ENCODE assay signal across 9 cellular contexts in genomic region chr11:2400761-2401435, GRCh38. TPM values are rescaled to one million over a fixed set of nuclear protein-coding genes. Genes with fewer than 3 reads are reported as not detected.
DNase-seq lines count a peak whose midpoint lies in the region; ATAC-seq and TF ChIP-seq lines count a peak whose summit lies in the region.
"Had no signal": no experiment of that assay in that cellular context is flagged by ENCODE, and none has a peak within 500 bp of the region (broad histone marks: within the 10 kb centered on the region; RNA-seq: fewer than 3 reads in every experiment).

No MANE protein-coding gene starts in this region.

- no peak for TF ChIP-seq POLR2A in breast epithelium (IDR thresholded peaks at IDR 0.05)

- H3K27ac ChIP-seq in breast epithelium (peak overlapping the region; percentile 88 to 99), lung (ENCODE audit: low read depth in 1 of 2, low read length in 1 of 2) (peak overlapping the region; percentile 66 to 92)

- H3K27me3 ChIP-seq in breast epithelium (no peaks in the 10 kb centered on the region), lung (ENCODE audit: control insufficient read depth, insufficient read depth) (no peaks in the 10 kb centered on the region)

- DNase-seq in EH (ENCODE audit: low read depth) (peak; percentile 35), breast epithelium (ENCODE audit: low spot score in 2 of 2) (no peak), lung (ENCODE audit: low spot score) (no peak), NCI-H748 treated with DMSO at 0.1 percent for 48 hours (lab: John Stamatoyannopoulos, UW) (no peak), NCI-H526 treated with DMSO at 0.1 percent for 48 hours (lab: John Stamatoyannopoulos, UW) (no peak), AML-193 (lab: John Stamatoyannopoulos, UW) (no peak), NCI-H2029 (lab: John Stamatoyannopoulos, UW) (no peak)

- intact Hi-C loops in breast epithelium (cut with DNase I; ENCODE audit: low total_unique reads): no loop called here

- ATAC-seq in HG03439 (IDR thresholded peaks at IDR 0.05; ENCODE audit: unreplicated experiment) (peak; percentile 10), lung (ENCODE audit: insufficient read depth, low FRiP score) (peak; percentile 0)

- no peaks in the 10 kb centered on the region for H3K9me3 ChIP-seq in breast epithelium
- no peaks in the 10 kb centered on the region for H3K9me3 ChIP-seq in lung (ENCODE audit: control insufficient read depth in 2 of 2, insufficient read depth in 1 of 2, low read length in 1 of 2)

- no peak for TF ChIP-seq CTCF in breast epithelium (IDR thresholded peaks at IDR 0.05)
- TF ChIP-seq CTCF in lung (IDR thresholded peaks at IDR 0.05; ENCODE audit: control extremely low read depth, extremely low read depth): no peak

- H3K4me3 ChIP-seq in breast epithelium (peak overlapping the region; percentile 85 to 100 (median 100)), lung (peak overlapping the region; percentile 96)

- peaks cover 7 to 10% of the 10 kb centered on the region in 2 donors for H3K4me1 ChIP-seq in breast epithelium
- H3K4me1 ChIP-seq in lung (ENCODE audit: control insufficient read depth in 2 of 2, insufficient read depth in 2 of 2, low read length in 2 of 2): peaks cover 3 to 15% of the 10 kb centered on the region in 2 donors

- H3K36me3 ChIP-seq in breast epithelium (peaks cover 10% of the 10 kb centered on the region), lung (ENCODE audit: control insufficient read depth in 2 of 2, insufficient read depth in 2 of 2, low read length in 2 of 2) (peaks cover 10 to 49% of the 10 kb centered on the region in 2 donors)

- 0 to 1% methylated on average over 49 to 55 of the region's 55 CpGs for WGBS in lung, 2 donors

RNA-seq across cellular contexts. Expression of gene TSSC4, which starts 0.3 kb away (rescaled TPM):
- total RNA-seq in breast epithelium (10 to 100 TPM; 36.8 to 44.9 (median 37.2) TPM), lung (10 to 100 TPM; 25.1 to 56.5 TPM)
- polyA plus RNA-seq in lung: 10 to 100 TPM; 48.8 to 50.7 TPM

RNA-seq across cellular contexts. Expression of gene CD81, which starts 23.8 kb away (rescaled TPM):
- total RNA-seq in breast epithelium (100 to 1,000 TPM; 311 to 770 (median 330) TPM), lung (100 to 1,000 TPM; 605 to 708 TPM)
- polyA plus RNA-seq in lung: 100 to 1,000 TPM; 412 to 679 TPM

RNA-seq across cellular contexts. Expression of gene TRPM5, which starts 43.4 kb away (rescaled TPM):
- total RNA-seq in breast epithelium (not detected), lung (under 1 TPM; 0.18 to 0.20 TPM)
- under 1 TPM; 0.02 to 0.04 TPM for polyA plus RNA-seq in lung
- total RNA-seq: RPMI7951 had no signal

RNA-seq across cellular contexts. Expression of gene KCNQ1, which starts 43.9 kb away (rescaled TPM):
- total RNA-seq in breast epithelium (1 to 10 TPM; 3.6 to 6.2 (median 5.1) TPM), lung (10 to 100 TPM; 15.4 to 41.7 TPM)
- polyA plus RNA-seq in lung: 10 to 100 TPM; 23.5 to 29.0 TPM
- total RNA-seq: RPMI7951 had no signal
